Comparison of ENCODE assay signal across 1 cellular context in genomic region chr13:85638815-85639393, GRCh38.
TF ChIP-seq lines count a peak whose summit lies in the region.

No MANE protein-coding gene starts in this region.

TF ChIP-seq in H1, 55 proteins besides CTCF, POLR2A, EP300 and RAD21 (continued from another document):
- TF ChIP-seq, protein P1, sequence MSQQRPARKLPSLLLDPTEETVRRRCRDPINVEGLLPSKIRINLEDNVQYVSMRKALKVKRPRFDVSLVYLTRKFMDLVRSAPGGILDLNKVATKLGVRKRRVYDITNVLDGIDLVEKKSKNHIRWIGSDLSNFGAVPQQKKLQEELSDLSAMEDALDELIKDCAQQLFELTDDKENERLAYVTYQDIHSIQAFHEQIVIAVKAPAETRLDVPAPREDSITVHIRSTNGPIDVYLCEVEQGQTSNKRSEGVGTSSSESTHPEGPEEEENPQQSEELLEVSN (IDR thresholded peaks at IDR 0.05) = no peak
- TF ChIP-seq GABPA (IDR thresholded peaks at IDR 0.05; ENCODE audit: borderline replicate concordance, insufficient read depth, low read length) = no peak
- no peak for TF ChIP-seq CHD2 (IDR thresholded peaks at IDR 0.05; ENCODE audit: low read length)
- TF ChIP-seq EZH2 (IDR thresholded peaks at IDR 0.05; ENCODE audit: low read depth, low read length, severe bottlenecking) = no peak
- TF ChIP-seq JUN (IDR thresholded peaks at IDR 0.05; ENCODE audit: low read depth, low read length) = no peak
- TF ChIP-seq RNF2 (IDR thresholded peaks at IDR 0.05; ENCODE audit: borderline replicate concordance, low read depth, low read length, missing control alignments, poor library complexity, severe bottlenecking) = no peak
- no peak for TF ChIP-seq SIRT6 (IDR thresholded peaks at IDR 0.05; ENCODE audit: low read length)
- no peak for TF ChIP-seq CHD1 (IDR thresholded peaks at IDR 0.05; ENCODE audit: low read depth, low read length)
- no peak for TF ChIP-seq USF2 (IDR thresholded peaks at IDR 0.05; ENCODE audit: low read length)
- TF ChIP-seq CBX8 (IDR thresholded peaks at IDR 0.05; ENCODE audit: borderline replicate concordance, low read depth, low read length) = no peak
- TF ChIP-seq SIN3A (conservative IDR thresholded peaks at IDR 0.05 in 1 of 2, IDR thresholded peaks at IDR 0.05 in 1 of 2; ENCODE audit: low read depth in 1 of 2, low read length in 2 of 2) = no peak
- no peak for TF ChIP-seq CEBPB (IDR thresholded peaks at IDR 0.05; ENCODE audit: low read depth, low read length)
- no peak for TF ChIP-seq RXRA (IDR thresholded peaks at IDR 0.05; ENCODE audit: insufficient read depth, low read depth, low read length)
